10 cellular contexts compared by ENCODE assay signal in genomic region chr16:17529982-17530760, GRCh38.
DNase-seq lines count a peak whose midpoint lies in the region; ATAC-seq lines count a peak whose summit lies in the region.
"Had no signal": no experiment of that assay in that cellular context is flagged by ENCODE, and none has a peak within 500 bp of the region (broad histone marks: within the 10 kb centered on the region; RNA-seq: fewer than 3 reads in every experiment).

No MANE protein-coding gene starts in this region.

- DNase-seq in activated T-cell treated with anti-CD3 and anti-CD28 coated beads for 24 hours (ENCODE audit: low read depth) (peak; percentile 3), SW480 (ENCODE audit: low spot score) (no peak), NCI-H1436 (lab: John Stamatoyannopoulos, UW) (no peak), SKM-1 (lab: John Stamatoyannopoulos, UW; ENCODE audit: unreplicated experiment) (no peak), superior temporal gyrus (ENCODE audit: extremely low spot score) (no peak)
- peak; percentile 0 to 11 (median 4) for DNase-seq in stimulated activated CD4-positive, alpha-beta T cell treated with anti-CD3 and anti-CD28 coated beads, TNF-alpha, amount 100 ng/mL, for 24 hours (ENCODE audit: low read depth in 3 of 3)
- DNase-seq: effector CD8-positive, alpha-beta T cell; GM23248 had no signal

- ATAC-seq in GM19372 (IDR thresholded peaks at IDR 0.05; ENCODE audit: low read depth, unreplicated experiment) (peak; percentile 77), HG03066 (IDR thresholded peaks at IDR 0.05; ENCODE audit: low read depth, unreplicated experiment) (peak; percentile 66)

Comparison
In these comparisons a context has a peak if more than half of its experiments do, and no peak if none do; other contexts are left out.
1. DNase-seq: peak in activated T-cell treated with anti-CD3 and anti-CD28 coated beads for 24 hours (single experiment) and stimulated activated CD4-positive, alpha-beta T cell treated with anti-CD3 and anti-CD28 coated beads, TNF-alpha, amount 100 ng/mL, for 24 hours (3 of 3); none in SW480 (single experiment), NCI-H1436 (single experiment), SKM-1 (single experiment) and superior temporal gyrus (single experiment).